16 cellular contexts compared by ENCODE assay signal in the genomic region with DNA sequence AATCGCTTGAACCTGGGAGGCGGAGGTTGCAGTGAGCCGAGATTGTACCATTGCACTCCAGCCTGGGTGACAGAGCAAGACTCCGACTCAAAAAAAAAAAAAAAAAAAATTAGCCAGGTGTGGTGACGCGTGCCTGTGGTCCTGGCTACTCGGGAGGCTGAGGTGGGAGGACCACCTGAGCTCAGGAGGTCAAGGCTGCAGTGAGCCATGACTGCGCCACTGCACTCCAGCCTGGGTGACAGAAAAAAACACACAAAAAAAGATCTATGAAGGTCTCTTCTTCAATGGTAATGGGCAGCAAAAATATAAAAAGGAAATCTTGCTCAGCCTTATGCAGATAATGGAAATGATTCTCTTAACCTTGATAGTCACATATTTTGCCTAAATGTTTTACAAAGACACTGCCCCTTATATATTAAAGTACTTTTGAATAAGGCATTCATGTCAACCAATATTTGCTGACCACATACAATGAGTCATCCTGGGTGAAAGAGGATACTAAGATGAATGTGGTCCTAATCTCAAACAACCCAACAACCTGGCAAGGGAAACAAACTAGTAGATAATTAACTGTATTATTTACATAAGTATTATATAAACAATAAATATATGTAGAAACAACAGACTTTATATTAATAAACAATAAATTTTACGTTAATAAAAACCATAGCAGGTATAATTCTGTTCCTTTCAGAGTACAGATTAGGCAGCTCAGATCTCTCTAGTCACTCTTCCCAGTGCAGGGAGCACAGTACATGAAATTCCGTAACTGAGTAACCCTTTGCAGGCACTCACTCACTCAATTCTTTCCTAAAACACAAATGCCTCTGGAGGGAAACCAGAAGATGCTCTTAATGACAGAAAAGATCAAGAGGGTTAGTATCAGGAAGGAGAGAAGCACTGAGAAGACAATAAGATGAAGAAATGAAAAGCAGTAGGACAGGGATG. TPM values are rescaled to one million over a fixed set of nuclear protein-coding genes. Genes with fewer than 3 reads are reported as not detected.
A peak's percentile ranks its signal among the peaks of the same experiment; 100 is the strongest.
DNase-seq lines count a peak whose midpoint lies in the region; ATAC-seq and TF ChIP-seq lines count a peak whose summit lies in the region.
"Had no signal": no experiment of that assay in that cellular context is flagged by ENCODE, and none has a peak within 500 bp of the region (broad histone marks: within the 10 kb centered on the region; RNA-seq: fewer than 3 reads in every experiment).

No MANE protein-coding gene starts in this region.

- intact Hi-C loops in activated CD4-positive, alpha-beta T cell treated with anti-CD3 and anti-CD28 coated beads for 36 hours (cut with DNase I, micrococcal nuclease): no loop called here

- no peak for DNase-seq in activated CD4-positive, alpha-beta T cell treated with anti-CD3 and anti-CD28 coated beads for 36 hours
- no peak for DNase-seq in activated CD4-positive, alpha-beta T cell treated with anti-CD3 and anti-CD28 coated beads, Interleukin-2, amount 50 U/mL, for 4 hours
- peak; percentile 79 for DNase-seq in LHCN-M2 (ENCODE audit: low read depth)
- peak; percentile 51 for DNase-seq in astrocyte of the spinal cord (ENCODE audit: low read depth, low spot score)
- DNase-seq in osteoblast (ENCODE audit: insufficient read length, low spot score, missing footprints): peak; percentile 91
- DNase-seq in naive thymus-derived CD8-positive, alpha-beta T cell: no peak
- DNase-seq: activated CD8-positive, alpha-beta memory T cell treated with anti-CD3 and anti-CD28 coated beads, Interleukin-2, amount 50 U/mL, for 4 hours; brain microvascular endothelial cell; left ventricle myocardium inferior; NCI-H1417; occipital lobe; T-helper 9 cell had no signal

- TF ChIP-seq CTCF in astrocyte of the spinal cord (IDR thresholded peaks at IDR 0.05; ENCODE audit: low read depth, low read length) (no peak), osteoblast (IDR thresholded peaks at IDR 0.05; ENCODE audit: extremely low read depth, low read depth, low read length) (no peak)

- H3K27ac ChIP-seq in osteoblast (ENCODE audit: low read depth, low read length): peak overlapping the region; percentile 7
- H3K27ac ChIP-seq: brain microvascular endothelial cell, gastroesophageal sphincter, left ventricle myocardium inferior had no signal

- H3K4me3 Mint-ChIP-seq in activated CD4-positive, alpha-beta T cell treated with anti-CD3 and anti-CD28 coated beads for 36 hours: no peak overlapping the region
- no peak overlapping the region for H3K4me3 Mint-ChIP-seq in naive thymus-derived CD8-positive, alpha-beta T cell
- H3K4me3 Mint-ChIP-seq: stimulated activated memory B cell treated with anti-CD40 and anti-IgM and Interleukin-4, amounts not matched to agents 10 μg/mL and 1 μg/mL and 100 μg/mL, for 72 hours had no signal

- peaks cover 14% of the 10 kb centered on the region for H4K20me1 ChIP-seq in osteoblast (ENCODE audit: insufficient read depth, low read length)

- H3K36me3 Mint-ChIP-seq in activated CD4-positive, alpha-beta T cell treated with anti-CD3 and anti-CD28 coated beads for 36 hours (ENCODE audit: low read depth): peaks cover 44% of the 10 kb centered on the region
- peaks cover 0 to 75% (median 4%) of the 10 kb centered on the region in 3 donors for H3K36me3 Mint-ChIP-seq in naive thymus-derived CD8-positive, alpha-beta T cell

- in situ Hi-C loops in astrocyte of the spinal cord (cut with HindIII; ENCODE audit: low sequenced_read_pairs): no loop called here

- ATAC-seq in activated CD4-positive, alpha-beta T cell treated with anti-CD3 and anti-CD28 coated beads for 36 hours: no peak
- no peak for ATAC-seq in naive thymus-derived CD8-positive, alpha-beta T cell
- no peak for ATAC-seq in HG03565 (IDR thresholded peaks at IDR 0.05; ENCODE audit: unreplicated experiment)
- no peak for ATAC-seq in GM21360 (IDR thresholded peaks at IDR 0.05; ENCODE audit: unreplicated experiment)
- ATAC-seq: gastroesophageal sphincter; stimulated activated memory B cell treated with anti-CD40 and anti-IgM and Interleukin-4, amounts not matched to agents 10 μg/mL and 1 μg/mL and 100 μg/mL, for 72 hours had no signal

- no peak overlapping the region for H3K4me2 ChIP-seq in osteoblast (ENCODE audit: insufficient read depth, low read length)

- POLR2A ChIA-PET in activated CD4-positive, alpha-beta T cell treated with anti-CD3 and anti-CD28 coated beads for 36 hours (lab: Charles Lee): no interaction called here
- POLR2A ChIA-PET in naive thymus-derived CD8-positive, alpha-beta T cell (lab: Charles Lee): interaction anchor here (0.7 kb wide), 1 partner anchor 1124 kb away, joined by 3 read pairs; no protein-coding TSS in a partner anchor

- peaks cover 16% of the 10 kb centered on the region for H3K4me1 Mint-ChIP-seq in activated CD4-positive, alpha-beta T cell treated with anti-CD3 and anti-CD28 coated beads for 36 hours
- H3K4me1 Mint-ChIP-seq in naive thymus-derived CD8-positive, alpha-beta T cell: peaks cover 16 to 37% (median 30%) of the 10 kb centered on the region in 4 donors

- no peak overlapping the region for H3K4me3 ChIP-seq in astrocyte of the spinal cord (ENCODE audit: low read depth, low read length)
- H3K4me3 ChIP-seq in osteoblast (ENCODE audit: insufficient read depth, low read length): no peak overlapping the region
- H3K4me3 ChIP-seq: gastroesophageal sphincter, left ventricle myocardium inferior had no signal

- no peaks in the 10 kb centered on the region for H3K9me3 Mint-ChIP-seq in activated CD4-positive, alpha-beta T cell treated with anti-CD3 and anti-CD28 coated beads for 36 hours (ENCODE audit: low read depth)
- no peaks in the 10 kb centered on the region for H3K9me3 Mint-ChIP-seq in naive thymus-derived CD8-positive, alpha-beta T cell
- H3K9me3 Mint-ChIP-seq: stimulated activated memory B cell treated with anti-CD40 and anti-IgM and Interleukin-4, amounts not matched to agents 10 μg/mL and 1 μg/mL and 100 μg/mL, for 72 hours had no signal

- CTCF ChIA-PET in activated CD4-positive, alpha-beta T cell treated with anti-CD3 and anti-CD28 coated beads for 36 hours (lab: Charles Lee): no interaction called here

- H3K4me1 ChIP-seq in osteoblast (ENCODE audit: insufficient read depth, low read length): peaks cover 9% of the 10 kb centered on the region

- peak overlapping the region; percentile 59 for H3K27ac Mint-ChIP-seq in activated CD4-positive, alpha-beta T cell treated with anti-CD3 and anti-CD28 coated beads for 36 hours
- H3K27ac Mint-ChIP-seq in naive thymus-derived CD8-positive, alpha-beta T cell: peak overlapping the region in 1 of 10 donors; percentile 68
- H3K27ac Mint-ChIP-seq: stimulated activated memory B cell treated with anti-CD40 and anti-IgM and Interleukin-4, amounts not matched to agents 10 μg/mL and 1 μg/mL and 100 μg/mL, for 72 hours had no signal

- no peaks in the 10 kb centered on the region for H3K9me3 ChIP-seq in osteoblast (ENCODE audit: low read depth, low read length)
- H3K9me3 ChIP-seq: gastroesophageal sphincter, left ventricle myocardium inferior had no signal

- H3K36me3 ChIP-seq in osteoblast (ENCODE audit: insufficient read depth, low read length): peaks cover 64% of the 10 kb centered on the region

- H3K27me3 ChIP-seq in osteoblast (ENCODE audit: insufficient read depth, low read length): no peaks in the 10 kb centered on the region
- H3K27me3 ChIP-seq: brain microvascular endothelial cell, gastroesophageal sphincter had no signal

- H3K79me2 ChIP-seq in osteoblast (ENCODE audit: insufficient read depth, low read length): peaks cover 25% of the 10 kb centered on the region

- no peaks in the 10 kb centered on the region for H3K27me3 Mint-ChIP-seq in activated CD4-positive, alpha-beta T cell treated with anti-CD3 and anti-CD28 coated beads for 36 hours
- no peaks in the 10 kb centered on the region for H3K27me3 Mint-ChIP-seq in naive thymus-derived CD8-positive, alpha-beta T cell
- H3K27me3 Mint-ChIP-seq: stimulated activated memory B cell treated with anti-CD40 and anti-IgM and Interleukin-4, amounts not matched to agents 10 μg/mL and 1 μg/mL and 100 μg/mL, for 72 hours had no signal

- H2AFZ ChIP-seq in osteoblast (ENCODE audit: low read length): no peak overlapping the region

RNA-seq across cellular contexts. Expression of gene TOMM7, which starts 8.1 kb away (rescaled TPM):
- total RNA-seq in activated CD4-positive, alpha-beta T cell treated with anti-CD3 and anti-CD28 coated beads for 36 hours: 100 to 1,000 TPM in 1 of 2 experiments, 10 to 100 TPM in 1; 73.7 to 254 TPM
- total RNA-seq in LHCN-M2 (2014; rRNA removed) (80.2 and 85.7 TPM in 2 replicates), osteoblast (144 and 197 TPM in 2 replicates)
- 1,225 TPM for polyA plus RNA-seq in LHCN-M2 (2012)
- 100 to 1,000 TPM; 675 to 780 TPM for total RNA-seq in naive thymus-derived CD8-positive, alpha-beta T cell
- 100 to 1,000 TPM; 309 to 462 (median 320) TPM for polyA plus RNA-seq in naive thymus-derived CD8-positive, alpha-beta T cell

Comparison
In these comparisons a context has a peak if more than half of its experiments do, and no peak if none do; other contexts are left out.
1. DNase-seq: peak in LHCN-M2 (single experiment), astrocyte of the spinal cord (single experiment) and osteoblast (single experiment); none in activated CD4-positive, alpha-beta T cell treated with anti-CD3 and anti-CD28 coated beads for 36 hours (single experiment), activated CD4-positive, alpha-beta T cell treated with anti-CD3 and anti-CD28 coated beads, Interleukin-2, amount 50 U/mL, for 4 hours (0 of 2) and naive thymus-derived CD8-positive, alpha-beta T cell (0 of 10).